Comparison of ENCODE assay signal across 25 cellular contexts in the genomic region with DNA sequence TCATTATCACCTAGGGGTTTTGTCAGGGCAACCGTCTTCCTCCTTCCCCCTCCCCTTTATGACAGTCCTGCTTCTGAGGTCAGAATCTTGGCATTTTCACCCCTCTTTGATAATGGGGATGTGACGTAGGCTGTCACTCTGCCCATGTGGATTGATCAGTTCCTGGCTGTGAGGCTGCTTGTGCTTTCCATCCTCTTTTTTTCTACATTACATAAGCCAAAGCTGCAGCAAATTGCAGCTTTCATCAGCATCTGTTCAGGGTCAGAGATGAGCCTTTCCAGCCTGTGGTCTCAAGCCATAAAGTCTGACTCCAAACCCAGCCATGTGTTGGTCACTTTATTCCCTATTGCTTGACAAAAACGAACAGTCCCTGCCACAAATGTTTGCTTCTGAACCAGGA.
DNase-seq lines count a peak whose midpoint lies in the region; ATAC-seq, FAIRE-seq and TF ChIP-seq lines count a peak whose summit lies in the region.
"Had no signal": no experiment of that assay in that cellular context is flagged by ENCODE, and none has a peak within 500 bp of the region (broad histone marks: within the 10 kb centered on the region; RNA-seq: fewer than 3 reads in every experiment).

No MANE protein-coding gene starts in this region.

- no peak for TF ChIP-seq CTCF in cardiac muscle cell (IDR thresholded peaks at IDR 0.05; ENCODE audit: low read depth, low read length)
- no peak for TF ChIP-seq CTCF in right atrium auricular region (IDR thresholded peaks at IDR 0.05)
- TF ChIP-seq CTCF in H1 (IDR thresholded peaks at IDR 0.05; ENCODE audit: control extremely low read depth in 1 of 3, insufficient read depth in 1 of 3, low read depth in 1 of 3, low read length in 3 of 3) = no peak
- no peak for TF ChIP-seq CTCF in vagina (IDR thresholded peaks at IDR 0.05)

- H3K36me3 ChIP-seq in cardiac muscle cell (no peaks in the 10 kb centered on the region), right atrium auricular region (no peaks in the 10 kb centered on the region), H1 (ENCODE audit: control insufficient read depth in 2 of 4, insufficient read depth in 4 of 4, low read length in 3 of 4) (no peaks in the 10 kb centered on the region), vagina (no peaks in the 10 kb centered on the region)
- H3K36me3 ChIP-seq: BLaER1, MG63, stomach had no signal

- intact Hi-C loops in vagina (cut with DNase I) = no loop called here

- no peaks in the 10 kb centered on the region for H3K79me1 ChIP-seq in H1 (ENCODE audit: low read depth, low read length)

- no peak overlapping the region for H3K4me2 ChIP-seq in H1 (ENCODE audit: insufficient read depth in 1 of 2, low read depth in 2 of 2, low read length in 2 of 2)
- H3K4me2 ChIP-seq: BLaER1 had no signal

- H2AK5ac ChIP-seq in H1 (ENCODE audit: low read depth, low read length) = no peak overlapping the region

- H4K5ac ChIP-seq in H1 (ENCODE audit: insufficient read length, low read depth, low read length) = no peak overlapping the region

- TF ChIP-seq POLR2A in H1 (IDR thresholded peaks at IDR 0.05; ENCODE audit: control extremely low read depth in 1 of 2, low read depth in 2 of 2, low read length in 2 of 2) (no peak), vagina (IDR thresholded peaks at IDR 0.05) (no peak)

- H4K8ac ChIP-seq in H1 (ENCODE audit: extremely low read depth, insufficient read depth, low read length) = no peak overlapping the region

- POLR2A ChIA-PET in H1 (lab: Charles Lee; ENCODE audit: partially characterized antibody) = no interaction called here

- peak overlapping the region; percentile 99 for H2AFZ ChIP-seq in H1 (ENCODE audit: low read length)

- H3K23me2 ChIP-seq in H1 (ENCODE audit: low read depth, low read length) = no peaks in the 10 kb centered on the region

- H3K27me3 ChIP-seq in cardiac muscle cell = no peaks in the 10 kb centered on the region
- H3K27me3 ChIP-seq in right atrium auricular region = no peaks in the 10 kb centered on the region
- no peaks in the 10 kb centered on the region for H3K27me3 ChIP-seq in H1 (replicated peaks in 1 of 4; ENCODE audit: control insufficient read depth in 3 of 4, extremely low read depth in 1 of 4, insufficient read depth in 3 of 4, low read length in 3 of 4)
- H3K27me3 ChIP-seq in vagina = no peaks in the 10 kb centered on the region
- H3K27me3 ChIP-seq: BLaER1, foreskin keratinocyte, MG63, stomach had no signal

- H3K79me2 ChIP-seq in H1 (ENCODE audit: control insufficient read depth in 1 of 2, insufficient read depth in 2 of 2, low read length in 2 of 2) = no peaks in the 10 kb centered on the region

- H2BK20ac ChIP-seq in H1 (ENCODE audit: low read length) = no peak overlapping the region

- no peak for FAIRE-seq in H1 (lab: Jason Lieb, UNC)
- FAIRE-seq: G401.6, GM18507 had no signal

- H3K18ac ChIP-seq in H1 (ENCODE audit: extremely low read depth, low read length) = no peak overlapping the region

- H3K56ac ChIP-seq in H1 (replicated peaks; ENCODE audit: insufficient read length, low read depth, low read length) = no peak overlapping the region

- H2BK12ac ChIP-seq in H1 (ENCODE audit: low read depth, low read length) = no peak overlapping the region; the same call in 1 of the 2 replicates

- TF ChIP-seq RAD21 in H1 (IDR thresholded peaks at IDR 0.05 in 1 of 2, conservative IDR thresholded peaks at IDR 0.05 in 1 of 2; ENCODE audit: low read depth in 2 of 2, low read length in 2 of 2) = no peak

- H3K4me1 ChIP-seq in cardiac muscle cell (ENCODE audit: low read depth) (peaks cover 36% of the 10 kb centered on the region), right atrium auricular region (no peaks in the 10 kb centered on the region), H1 (replicated peaks in 1 of 4; ENCODE audit: control insufficient read depth in 3 of 4, insufficient read depth in 4 of 4, low read length in 3 of 4) (peaks cover 0 to 3% (median 0%) of the 10 kb centered on the region in 4 experiments; a peak in 1 of 7 replicates), vagina (no peaks in the 10 kb centered on the region)
- H3K4me1 ChIP-seq: BLaER1, foreskin keratinocyte had no signal

- 76% methylated on average over 3 of the region's 3 CpGs; no CpG with 5 or more reads in 1 of the 2 experiments for WGBS in H1 (ENCODE audit: extremely low coverage in 1 of 2, insufficient coverage in 1 of 2, insufficient read length in 1 of 2, insufficient replicate concordance in 2 of 2, low coverage in 1 of 2, low lambda C conversion rate in 2 of 2, missing lambda C conversion rate in 1 of 2), 2 experiments

- no peaks in the 10 kb centered on the region for H4K20me1 ChIP-seq in H1 (replicated peaks in 1 of 2; ENCODE audit: control insufficient read depth in 1 of 2, insufficient read depth in 2 of 2, low read length in 2 of 2)
- H4K20me1 ChIP-seq: BLaER1 had no signal

- H3K4ac ChIP-seq in H1 (replicated peaks; ENCODE audit: insufficient read length, low read depth, low read length) = no peak overlapping the region

- H3K9ac ChIP-seq in H1 (replicated peaks in 1 of 4; ENCODE audit: extremely low read depth in 1 of 4, low read depth in 3 of 4, low read length in 3 of 4) = no peak overlapping the region
- H3K9ac ChIP-seq: BLaER1 had no signal

- H3K27ac ChIP-seq in cardiac muscle cell (peak overlapping the region; percentile 63), right atrium auricular region (no peak overlapping the region), H1 (ENCODE audit: low read depth, low read length) (no peak overlapping the region), vagina (no peak overlapping the region)
- H3K27ac ChIP-seq: BLaER1, foreskin keratinocyte, stomach had no signal

- H2BK15ac ChIP-seq in H1 (ENCODE audit: low read length) = no peak overlapping the region

- ATAC-seq in HG03521 (IDR thresholded peaks at IDR 0.05; ENCODE audit: unreplicated experiment) (no peak), GM21360 (IDR thresholded peaks at IDR 0.05; ENCODE audit: unreplicated experiment) (no peak)
- ATAC-seq: activated T-cell treated with anti-CD3 and anti-CD28 coated beads, Interleukin-2, amount 50 U/mL, for 4 hours; foreskin keratinocyte; PC-3 had no signal

- H2BK5ac ChIP-seq in H1 (ENCODE audit: low read depth, low read length) = no peak overlapping the region

- CTCF ChIA-PET in H1 (lab: Charles Lee; ENCODE audit: partially characterized antibody) = no interaction called here

- peak in 1 of 2 donors; percentile 41 for DNase-seq in cardiac muscle cell (ENCODE audit: low read depth in 1 of 2, low spot score in 1 of 2)
- DNase-seq in right atrium auricular region (ENCODE audit: low spot score) = no peak
- DNase-seq in H1 (ENCODE audit: low read depth in 1 of 2, low spot score in 2 of 2) = no peak
- peak; percentile 51 for DNase-seq in myocyte (ENCODE audit: low read depth)
- DNase-seq in vagina (ENCODE audit: extremely low spot score in 2 of 2) = no peak
- no peak for DNase-seq in NCI-H226
- DNase-seq: activated naive CD4-positive, alpha-beta T cell treated with Interleukin-2 at 50 U/mL for 16 hours; activated T-cell treated with anti-CD3 and anti-CD28 coated beads, Interleukin-2, amount 50 U/mL, for 4 hours; dermis blood vessel endothelial cell; foreskin keratinocyte; HCEC 1CT; hippocampal formation; MG63; NCI-H1436; NCI-H748 treated with DMSO at 0.1 percent for 48 hours; nucleus accumbens; PC-3; Right ventricle myocardium superior; stomach; trophoblast cell had no signal

- H3K14ac ChIP-seq in H1 (ENCODE audit: insufficient read length) = no peak overlapping the region

- H2BK120ac ChIP-seq in H1 (replicated peaks; ENCODE audit: low read depth, low read length) = no peak overlapping the region

- H3K4me3 ChIP-seq in cardiac muscle cell (no peak overlapping the region), right atrium auricular region (no peak overlapping the region), H1 (ENCODE audit: extremely low read depth in 1 of 4, insufficient read depth in 2 of 4, low read depth in 3 of 4, low read length in 4 of 4) (no peak overlapping the region), vagina (no peak overlapping the region)
- H3K4me3 ChIP-seq: BLaER1, MG63, stomach had no signal

- H3K23ac ChIP-seq in H1 (ENCODE audit: insufficient read length) = no peak overlapping the region

- H3K9me3 ChIP-seq in cardiac muscle cell (ENCODE audit: low read depth) = no peaks in the 10 kb centered on the region
- H3K9me3 ChIP-seq in right atrium auricular region = no peaks in the 10 kb centered on the region
- H3K9me3 ChIP-seq in H1 (ENCODE audit: insufficient read depth in 2 of 2, low read depth in 1 of 2, low read length in 1 of 2) = 0 out of 4 replicates have a peak, but pooled peaks cover 0 to 2% of the 10 kb centered on the region in 2 experiments
- no peaks in the 10 kb centered on the region for H3K9me3 ChIP-seq in vagina
- H3K9me3 ChIP-seq: BLaER1, stomach had no signal

- no peak overlapping the region for H4K91ac ChIP-seq in H1 (replicated peaks; ENCODE audit: insufficient read length, low read length)

- no peak for TF ChIP-seq EP300 in H1 (IDR thresholded peaks at IDR 0.05; ENCODE audit: borderline replicate concordance in 1 of 2, low read depth in 2 of 2, low read length in 2 of 2)

TF ChIP-seq in H1, 55 proteins besides CTCF, POLR2A, EP300 and RAD21 (continues in another document):
- TF ChIP-seq HDAC6 (IDR thresholded peaks at IDR 0.05; ENCODE audit: low read depth, low read length) = no peak
- TF ChIP-seq GABPA (IDR thresholded peaks at IDR 0.05; ENCODE audit: borderline replicate concordance, insufficient read depth, low read length) = no peak
- no peak for TF ChIP-seq MAFK (IDR thresholded peaks at IDR 0.05; ENCODE audit: low read depth, low read length)
- no peak for TF ChIP-seq SAP30 (IDR thresholded peaks at IDR 0.05; ENCODE audit: insufficient read depth, insufficient replicate concordance, low read length)
- no peak for TF ChIP-seq SIRT6 (IDR thresholded peaks at IDR 0.05; ENCODE audit: low read length)
- no peak for TF ChIP-seq CTBP2 (IDR thresholded peaks at IDR 0.05; ENCODE audit: borderline replicate concordance, insufficient read depth, insufficient read length, low read length)
- no peak for TF ChIP-seq E2F6 (IDR thresholded peaks at IDR 0.05)
- TF ChIP-seq POLR2AphosphoS5 (IDR thresholded peaks at IDR 0.05; ENCODE audit: low read depth, low read length) = no peak
- TF ChIP-seq CBX5 (IDR thresholded peaks at IDR 0.05; ENCODE audit: low read depth, low read length) = no peak
- TF ChIP-seq CEBPB (IDR thresholded peaks at IDR 0.05; ENCODE audit: low read depth, low read length) = no peak
- no peak for TF ChIP-seq GTF2F1 (IDR thresholded peaks at IDR 0.05; ENCODE audit: borderline replicate concordance, low read depth, low read length)
- no peak for TF ChIP-seq KDM1A (IDR thresholded peaks at IDR 0.05; ENCODE audit: borderline replicate concordance, low read length)
- no peak for TF ChIP-seq EGR1 (IDR thresholded peaks at IDR 0.05; ENCODE audit: borderline replicate concordance, low read depth, low read length)
